2 cellular contexts compared by ENCODE assay signal in genomic region chr12:100533326-100533725, GRCh38.
TF ChIP-seq lines count a peak whose summit lies in the region.

No MANE protein-coding gene starts in this region.

TF ChIP-seq in SK-N-SH, 30 proteins besides CTCF, POLR2A, EP300 and RAD21 (continued from another document):
- TF ChIP-seq, protein P1, sequence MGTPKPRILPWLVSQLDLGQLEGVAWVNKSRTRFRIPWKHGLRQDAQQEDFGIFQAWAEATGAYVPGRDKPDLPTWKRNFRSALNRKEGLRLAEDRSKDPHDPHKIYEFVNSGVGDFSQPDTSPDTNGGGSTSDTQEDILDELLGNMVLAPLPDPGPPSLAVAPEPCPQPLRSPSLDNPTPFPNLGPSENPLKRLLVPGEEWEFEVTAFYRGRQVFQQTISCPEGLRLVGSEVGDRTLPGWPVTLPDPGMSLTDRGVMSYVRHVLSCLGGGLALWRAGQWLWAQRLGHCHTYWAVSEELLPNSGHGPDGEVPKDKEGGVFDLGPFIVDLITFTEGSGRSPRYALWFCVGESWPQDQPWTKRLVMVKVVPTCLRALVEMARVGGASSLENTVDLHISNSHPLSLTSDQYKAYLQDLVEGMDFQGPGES (IDR thresholded peaks at IDR 0.05; ENCODE audit: low read depth, low read length): no peak
- TF ChIP-seq EZH2phosphoT487 (IDR thresholded peaks at IDR 0.05; ENCODE audit: borderline replicate concordance, low read depth): no peak
- no peak for TF ChIP-seq RFX5 (IDR thresholded peaks at IDR 0.05; ENCODE audit: low read length)
- TF ChIP-seq MEF2A (IDR thresholded peaks at IDR 0.05; ENCODE audit: borderline replicate concordance, low read depth): no peak
- TF ChIP-seq YY1 (IDR thresholded peaks at IDR 0.05; ENCODE audit: low read depth): no peak
- TF ChIP-seq SMC3 (IDR thresholded peaks at IDR 0.05; ENCODE audit: low read depth, low read length): no peak
- TF ChIP-seq RXRA (IDR thresholded peaks at IDR 0.05; ENCODE audit: borderline replicate concordance, low read depth): no peak
- TF ChIP-seq REST (IDR thresholded peaks at IDR 0.05; ENCODE audit: low read depth, low read length): no peak
- TF ChIP-seq NRF1 (IDR thresholded peaks at IDR 0.05; ENCODE audit: low read depth, low read length): no peak
- TF ChIP-seq, protein P2, sequence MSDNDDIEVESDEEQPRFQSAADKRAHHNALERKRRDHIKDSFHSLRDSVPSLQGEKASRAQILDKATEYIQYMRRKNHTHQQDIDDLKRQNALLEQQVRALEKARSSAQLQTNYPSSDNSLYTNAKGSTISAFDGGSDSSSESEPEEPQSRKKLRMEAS (IDR thresholded peaks at IDR 0.05; ENCODE audit: low read depth): no peak
- TF ChIP-seq NFIC (IDR thresholded peaks at IDR 0.05; ENCODE audit: borderline replicate concordance): no peak
- no peak for TF ChIP-seq SIN3A (IDR thresholded peaks at IDR 0.05; ENCODE audit: borderline replicate concordance, low read depth, low read length)
- TF ChIP-seq TEAD4 (IDR thresholded peaks at IDR 0.05; ENCODE audit: borderline replicate concordance, insufficient read depth): no peak
- no peak for TF ChIP-seq TAF1 (IDR thresholded peaks at IDR 0.05; ENCODE audit: borderline replicate concordance, low read depth, low read length)
- TF ChIP-seq PBX3 (IDR thresholded peaks at IDR 0.05): no peak
- TF ChIP-seq FOXJ3 (CRISPR knock-in tag; IDR thresholded peaks at IDR 0.05): no peak
- TF ChIP-seq FOXM1 (IDR thresholded peaks at IDR 0.05; ENCODE audit: low read depth): no peak
- TF ChIP-seq, protein P3, sequence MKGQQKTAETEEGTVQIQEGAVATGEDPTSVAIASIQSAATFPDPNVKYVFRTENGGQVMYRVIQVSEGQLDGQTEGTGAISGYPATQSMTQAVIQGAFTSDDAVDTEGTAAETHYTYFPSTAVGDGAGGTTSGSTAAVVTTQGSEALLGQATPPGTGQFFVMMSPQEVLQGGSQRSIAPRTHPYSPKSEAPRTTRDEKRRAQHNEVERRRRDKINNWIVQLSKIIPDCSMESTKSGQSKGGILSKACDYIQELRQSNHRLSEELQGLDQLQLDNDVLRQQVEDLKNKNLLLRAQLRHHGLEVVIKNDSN (IDR thresholded peaks at IDR 0.05; ENCODE audit: borderline replicate concordance, low read depth): no peak
TF ChIP-seq in SK-N-SH: peak in this region for 0.

TF ChIP-seq in SK-N-SH treated with all-trans-retinoic acid at 6 μM for 48 hours, 23 proteins besides CTCF, POLR2A, EP300 and RAD21 (continued from another document):
- TF ChIP-seq TCF4 (CRISPR knock-in tag; IDR thresholded peaks at IDR 0.05; ENCODE audit: borderline replicate concordance): no peak
- TF ChIP-seq ZFP3 (CRISPR knock-in tag; IDR thresholded peaks at IDR 0.05): no peak
- TF ChIP-seq PATZ1 (CRISPR knock-in tag; IDR thresholded peaks at IDR 0.05; ENCODE audit: borderline replicate concordance): no peak
- TF ChIP-seq ZC3H10 (CRISPR knock-in tag; IDR thresholded peaks at IDR 0.05): no peak
